22 cellular contexts compared by ENCODE assay signal in genomic region chr5:179130101-179130681, GRCh38.
"Had no signal": no experiment of that assay in that cellular context is flagged by ENCODE, and none has a peak within 500 bp of the region (broad histone marks: within the 10 kb centered on the region; RNA-seq: fewer than 3 reads in every experiment).

No MANE protein-coding gene starts in this region.

- H3K4me1 Mint-ChIP-seq: neural progenitor cell had no signal

- H3K4me3 ChIP-seq: esophagus squamous epithelium, gastroesophageal sphincter, lung, neural progenitor cell, psoas muscle, skin epidermis, thyroid gland, upper lobe of left lung had no signal

- H3K27me3 ChIP-seq: esophagus squamous epithelium, gastroesophageal sphincter, neural progenitor cell, thyroid gland, upper lobe of left lung had no signal

- DNase-seq: effector memory CD8-positive, alpha-beta T cell; esophagus squamous epithelium; foreskin fibroblast; glutamatergic neuron; kidney glomerular epithelial cell; mesenchymal stem cell; midbrain; occipital lobe; psoas muscle; retina; stimulated activated CD4-positive, alpha-beta T cell treated with anti-CD3 and anti-CD28 coated beads, Interleukin-12 subunit alpha, Interleukin-12 subunit beta, amount 100 ng/mL, for 4 hours; stimulated activated naive CD4-positive, alpha-beta T cell treated with Interleukin-2 at 50 U/mL for 16 hours; thyroid gland had no signal

- H3K9me3 Mint-ChIP-seq: effector memory CD8-positive, alpha-beta T cell; natural killer cell treated with Interleukin-12 subunit alpha and Interleukin-12 subunit beta and Interleukin-15 and Interleukin-18, amount 100 ng/mL, for 72 hours had no signal

- H3K27me3 Mint-ChIP-seq: dendritic cell treated with granulocyte-macrophage colony-stimulating factor and Interleukin-4, amounts not matched to agents 40 ng/mL and 50 ng/mL, for 4 days; natural killer cell treated with Interleukin-12 subunit alpha and Interleukin-12 subunit beta and Interleukin-15 and Interleukin-18, amount 100 ng/mL, for 72 hours had no signal

- H3K9me3 ChIP-seq: esophagus squamous epithelium, gastroesophageal sphincter, psoas muscle, thyroid gland, upper lobe of left lung had no signal

- H3K36me3 Mint-ChIP-seq: natural killer cell treated with Interleukin-12 subunit alpha and Interleukin-12 subunit beta and Interleukin-15 and Interleukin-18, amount 100 ng/mL, for 72 hours had no signal

- ATAC-seq: effector memory CD8-positive, alpha-beta T cell; gastroesophageal sphincter; psoas muscle; sciatic nerve had no signal

- H3K4me1 ChIP-seq: esophagus squamous epithelium, gastroesophageal sphincter, neural progenitor cell, parathyroid adenoma, psoas muscle, thyroid gland, upper lobe of left lung had no signal

- H3K27ac ChIP-seq: esophagus squamous epithelium, gastroesophageal sphincter, neural progenitor cell, parathyroid adenoma, psoas muscle, skin epidermis, thyroid gland, upper lobe of left lung had no signal

- H3K36me3 ChIP-seq: neural progenitor cell, thyroid gland had no signal

- H3K27ac Mint-ChIP-seq: dendritic cell treated with granulocyte-macrophage colony-stimulating factor and Interleukin-4, amounts not matched to agents 40 ng/mL and 50 ng/mL, for 4 days; effector memory CD8-positive, alpha-beta T cell; natural killer cell treated with Interleukin-12 subunit alpha and Interleukin-12 subunit beta and Interleukin-15 and Interleukin-18, amount 100 ng/mL, for 72 hours; neural progenitor cell had no signal

- H3K4me3 Mint-ChIP-seq: dendritic cell treated with granulocyte-macrophage colony-stimulating factor and Interleukin-4, amounts not matched to agents 40 ng/mL and 50 ng/mL, for 4 days; effector memory CD8-positive, alpha-beta T cell; natural killer cell treated with Interleukin-12 subunit alpha and Interleukin-12 subunit beta and Interleukin-15 and Interleukin-18, amount 100 ng/mL, for 72 hours; neural progenitor cell had no signal
